ENCODE assay signal across 30 cellular contexts in genomic region chr14:42703501-42703900, GRCh38.
"Had no signal": no experiment of that assay in that cellular context is flagged by ENCODE, and none has a peak within 500 bp of the region (broad histone marks: within the 10 kb centered on the region; RNA-seq: fewer than 3 reads in every experiment).

No MANE protein-coding gene starts in this region.

- H3K4me3 Mint-ChIP-seq: naive thymus-derived CD8-positive, alpha-beta T cell; nephron; neural crest cell; stimulated activated memory B cell treated with anti-CD40 and anti-IgM and Interleukin-4, amounts not matched to agents 10 μg/mL and 1 μg/mL and 100 μg/mL, for 72 hours; stimulated activated naive CD8-positive, alpha-beta T cell treated with anti-CD3 and anti-CD28 coated beads, Interleukin-15, amount 100 ng/mL, for 72 hours; type B pancreatic cell had no signal

- H3K9me3 ChIP-seq: left lung, lower lobe of right lung, pancreas, prostate gland, sigmoid colon, tibial nerve, uterus had no signal

- H3K4me3 ChIP-seq: left lung, lower lobe of right lung, pancreas, prostate gland, sigmoid colon, tibial nerve, uterus had no signal

- H3K36me3 Mint-ChIP-seq: naive thymus-derived CD8-positive, alpha-beta T cell; stimulated activated memory B cell treated with anti-CD40 and anti-IgM and Interleukin-4, amounts not matched to agents 10 μg/mL and 1 μg/mL and 100 μg/mL, for 72 hours; type B pancreatic cell had no signal

- H3K4me1 Mint-ChIP-seq: naive thymus-derived CD8-positive, alpha-beta T cell; nephron; neural crest cell; stimulated activated memory B cell treated with anti-CD40 and anti-IgM and Interleukin-4, amounts not matched to agents 10 μg/mL and 1 μg/mL and 100 μg/mL, for 72 hours; stimulated activated naive CD8-positive, alpha-beta T cell treated with anti-CD3 and anti-CD28 coated beads, Interleukin-15, amount 100 ng/mL, for 72 hours had no signal

- H3K27ac ChIP-seq: left lung, lower lobe of right lung, pancreas, prostate gland, sigmoid colon, tibial nerve, uterus had no signal

- H3K4me1 ChIP-seq: left lung, lower lobe of right lung, pancreas, prostate gland, sigmoid colon, tibial nerve, uterus had no signal

- H3K9me3 Mint-ChIP-seq: nephron; neural crest cell; stimulated activated memory B cell treated with anti-CD40 and anti-IgM and Interleukin-4, amounts not matched to agents 10 μg/mL and 1 μg/mL and 100 μg/mL, for 72 hours; stimulated activated naive CD8-positive, alpha-beta T cell treated with anti-CD3 and anti-CD28 coated beads, Interleukin-15, amount 100 ng/mL, for 72 hours; type B pancreatic cell had no signal

- FAIRE-seq: keratinocyte, pancreas, small intestine had no signal

- H3K36me3 ChIP-seq: left lung, lower lobe of right lung, pancreas, prostate gland, sigmoid colon, tibial nerve, uterus had no signal

- H3K27ac Mint-ChIP-seq: naive thymus-derived CD8-positive, alpha-beta T cell; nephron; stimulated activated memory B cell treated with anti-CD40 and anti-IgM and Interleukin-4, amounts not matched to agents 10 μg/mL and 1 μg/mL and 100 μg/mL, for 72 hours; stimulated activated naive CD8-positive, alpha-beta T cell treated with anti-CD3 and anti-CD28 coated beads, Interleukin-15, amount 100 ng/mL, for 72 hours; type B pancreatic cell had no signal

- ATAC-seq: left cardiac atrium; left lung; lower lobe of right lung; naive thymus-derived CD8-positive, alpha-beta T cell; pancreas; right cardiac atrium; stimulated activated memory B cell treated with anti-CD40 and anti-IgM and Interleukin-4, amounts not matched to agents 10 μg/mL and 1 μg/mL and 100 μg/mL, for 72 hours; stimulated activated naive CD8-positive, alpha-beta T cell treated with anti-CD3 and anti-CD28 coated beads, Interleukin-15, amount 100 ng/mL, for 72 hours had no signal

- H3K27me3 Mint-ChIP-seq: naive thymus-derived CD8-positive, alpha-beta T cell; stimulated activated memory B cell treated with anti-CD40 and anti-IgM and Interleukin-4, amounts not matched to agents 10 μg/mL and 1 μg/mL and 100 μg/mL, for 72 hours; stimulated activated naive CD8-positive, alpha-beta T cell treated with anti-CD3 and anti-CD28 coated beads, Interleukin-15, amount 100 ng/mL, for 72 hours; type B pancreatic cell had no signal

- H3K27me3 ChIP-seq: left lung, pancreas, sigmoid colon, tibial nerve, uterus had no signal

- DNase-seq: hippocampal formation; kidney glomerular epithelial cell; left cardiac atrium; left lung; lower lobe of right lung; mammary epithelial cell; mesenchymal stem cell; naive thymus-derived CD8-positive, alpha-beta T cell; nucleus accumbens; pancreas; posterior cingulate gyrus; retina; right cardiac atrium; sigmoid colon; small intestine; stimulated activated CD4-positive, alpha-beta T cell treated with anti-CD3 and anti-CD28 coated beads, Interleukin-1b, Interleukin-23, amount 100 ng/mL, for 48 hours; stimulated activated CD4-positive, alpha-beta T cell treated with anti-CD3 and anti-CD28 coated beads, Interleukin-2, amount 100 ng/mL, for 48 hours; stimulated activated CD4-positive, alpha-beta T cell treated with anti-CD3 and anti-CD28 coated beads, Interleukin-4, amount 100 ng/mL, for 4 hours; stimulated activated CD8-positive, alpha-beta memory T cell treated with anti-CD3 and anti-CD28 coated beads, Interleukin-4, amount 100 ng/mL, for 48 hours; stimulated activated naive CD4-positive, alpha-beta T cell treated with Interleukin-2 at 50 U/mL for 16 hours; stimulated activated naive CD8-positive, alpha-beta T cell treated with anti-CD3 and anti-CD28 coated beads, Interleukin-15, amount 100 ng/mL, for 72 hours; substantia nigra; uterus had no signal
